18 cellular contexts compared by ENCODE assay signal in the genomic region with DNA sequence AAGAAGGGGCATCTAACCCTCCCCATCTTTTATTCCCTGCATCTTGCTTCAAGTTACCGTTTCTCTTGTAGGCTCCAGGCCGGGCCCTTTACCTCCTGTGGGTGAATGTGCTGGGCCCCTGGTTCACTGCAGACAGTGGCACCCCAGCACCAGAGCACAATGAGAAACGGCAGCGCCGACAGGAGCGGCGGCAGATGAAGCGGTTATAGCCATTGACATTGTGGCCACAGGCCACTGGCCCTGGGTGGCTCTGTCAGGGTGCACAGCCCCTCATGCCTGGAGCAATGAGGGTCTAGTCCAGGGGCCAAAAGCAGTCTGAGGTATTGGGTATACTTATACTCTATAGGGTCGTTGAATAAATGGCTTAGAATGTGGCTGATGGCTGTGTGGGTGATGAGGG. TPM values are rescaled to one million over a fixed set of nuclear protein-coding genes. Genes with fewer than 3 reads are reported as not detected.
DNase-seq lines count a peak whose midpoint lies in the region; ATAC-seq, FAIRE-seq and TF ChIP-seq lines count a peak whose summit lies in the region.
"Had no signal": no experiment of that assay in that cellular context is flagged by ENCODE, and none has a peak within 500 bp of the region (broad histone marks: within the 10 kb centered on the region; RNA-seq: fewer than 3 reads in every experiment).

No MANE protein-coding gene starts in this region.

- H3K36me3 Mint-ChIP-seq in activated CD4-positive, alpha-beta T cell treated with anti-CD3 and anti-CD28 coated beads, Interleukin-2, amount 10 ng/mL, durations not matched to agents 24 days and 14 days (ENCODE audit: low read depth) = peaks cover 56% of the 10 kb centered on the region
- peaks cover 22% of the 10 kb centered on the region for H3K36me3 Mint-ChIP-seq in HFFc6 (ENCODE audit: low read depth)
- peaks cover 18% of the 10 kb centered on the region for H3K36me3 Mint-ChIP-seq in nephron (ENCODE audit: low read depth)

- CTCF ChIA-PET in GM12878 (lab: Yijun Ruan, JAX) = no interaction called here

- H3K27me3 Mint-ChIP-seq in activated CD4-positive, alpha-beta T cell treated with anti-CD3 and anti-CD28 coated beads, Interleukin-2, amount 10 ng/mL, durations not matched to agents 24 days and 14 days = no peaks in the 10 kb centered on the region
- H3K27me3 Mint-ChIP-seq in HFFc6 (ENCODE audit: insufficient read depth) (peaks cover 8% of the 10 kb centered on the region), nephron (ENCODE audit: low read depth) (no peaks in the 10 kb centered on the region)

- no peaks in the 10 kb centered on the region for H3K9me3 Mint-ChIP-seq in activated CD4-positive, alpha-beta T cell treated with anti-CD3 and anti-CD28 coated beads, Interleukin-2, amount 10 ng/mL, durations not matched to agents 24 days and 14 days
- H3K9me3 Mint-ChIP-seq in HFFc6 = no peaks in the 10 kb centered on the region
- H3K9me3 Mint-ChIP-seq in nephron = no peaks in the 10 kb centered on the region

- H3K9me3 ChIP-seq in GM12878 (replicated peaks; ENCODE audit: control insufficient read depth, insufficient read depth, low read length) = no peaks in the 10 kb centered on the region
- H3K9me3 ChIP-seq: left lung, psoas muscle, spleen, stomach had no signal

- H3K4me3 Mint-ChIP-seq in activated CD4-positive, alpha-beta T cell treated with anti-CD3 and anti-CD28 coated beads, Interleukin-2, amount 10 ng/mL, durations not matched to agents 24 days and 14 days = peak overlapping the region; percentile 98
- H3K4me3 Mint-ChIP-seq in HFFc6 (peak overlapping the region; percentile 98), nephron (peak overlapping the region; percentile 99 to 100 (median 99))

- H4K20me1 ChIP-seq in GM12878 (ENCODE audit: control insufficient read depth, insufficient read depth) = no peaks in the 10 kb centered on the region

- in situ Hi-C loops in GM12878 (cut with MboI) = no loop called here

- intact Hi-C loops in activated CD4-positive, alpha-beta T cell treated with anti-CD3 and anti-CD28 coated beads, Interleukin-2, amount 10 ng/mL, durations not matched to agents 24 days and 14 days (cut with micrococcal nuclease) = loop anchor here (2.0 kb wide), 1 partner anchor 432 kb away; the partner anchor contains the start of genes ACD and PARD6A
- intact Hi-C loops in GM12878 (cut with micrococcal nuclease; ENCODE audit: unreplicated experiment) = no loop called here

- H2AFZ ChIP-seq in GM12878 (ENCODE audit: control insufficient read depth, low read depth, low read length) = no peak overlapping the region

- RAD21 ChIA-PET in GM12878 (lab: Charles Lee; ENCODE audit: unreplicated experiment) = no interaction called here

- SMC1A ChIA-PET in GM12878 (lab: Charles Lee; ENCODE audit: uncharacterized antibody, unreplicated experiment) = no interaction called here

- DNase-seq in activated CD4-positive, alpha-beta T cell treated with anti-CD3 and anti-CD28 coated beads, Interleukin-2, amount 10 ng/mL, durations not matched to agents 24 days and 14 days = no peak
- DNase-seq in activated CD4-positive, alpha-beta T cell treated with anti-CD3 and anti-CD28 coated beads, Interleukin-2, amount 50 U/mL, for 48 hours = no peak
- DNase-seq in HFFc6 (no peak), GM12878 (ENCODE audit: low read depth, low spot score) (no peak), NCI-H146 treated with DMSO at 0.1 percent for 48 hours (lab: John Stamatoyannopoulos, UW; ENCODE audit: unreplicated experiment) (no peak), islet precursor cell (no peak), NCI-H146 (lab: John Stamatoyannopoulos, UW) (no peak)
- DNase-seq: activated CD8-positive, alpha-beta memory T cell treated with anti-CD3 and anti-CD28 coated beads, Interleukin-2, amount 50 U/mL, for 48 hours; NCI-H2081 treated with DMSO at 0.1 percent for 48 hours; NCI-H69; spleen; stomach; WERI-Rb-1 had no signal

- 93% methylated on average over 9 of the region's 9 CpGs for WGBS in GM12878 (ENCODE audit: insufficient coverage, insufficient replicate concordance, low lambda C conversion rate, missing lambda C conversion rate)

- POLR2A ChIA-PET in GM12878 (lab: Charles Lee) = interaction anchor here (1.6 to 7.7 kb wide), 2 partner anchors 17 to 68 kb away, joined by 3 to 100 read pairs; partner anchors contain the start of genes FHOD1 and SLC9A5

- no peaks in the 10 kb centered on the region for H3K27me3 ChIP-seq in GM12878 (replicated peaks in 1 of 2; ENCODE audit: control insufficient read depth in 2 of 2, insufficient read depth in 2 of 2, low read length in 1 of 2)
- H3K27me3 ChIP-seq: left lung, spleen, stomach had no signal

- H3K4me1 Mint-ChIP-seq in activated CD4-positive, alpha-beta T cell treated with anti-CD3 and anti-CD28 coated beads, Interleukin-2, amount 10 ng/mL, durations not matched to agents 24 days and 14 days = peaks cover 35% of the 10 kb centered on the region
- H3K4me1 Mint-ChIP-seq in HFFc6 (ENCODE audit: low read depth) (peaks cover 34% of the 10 kb centered on the region), nephron (peaks cover 25% of the 10 kb centered on the region)

- ATAC-seq in GM12878 = no peak
- ATAC-seq: left lung, Panc1, psoas muscle had no signal

- H3K36me3 ChIP-seq in GM12878 (ENCODE audit: control insufficient read depth in 2 of 2, insufficient read depth in 2 of 2, low read length in 1 of 2) = peaks cover 16 to 29% of the 10 kb centered on the region in 2 experiments; a peak in 3 of 4 replicates

- no peak for TF ChIP-seq POLR2A in GM12878 (IDR thresholded peaks at IDR 0.05; ENCODE audit: low read depth, low read length)

- no peak overlapping the region for H3K4me2 ChIP-seq in GM12878 (ENCODE audit: control insufficient read depth, insufficient read depth)

- H3K79me2 ChIP-seq in GM12878 (ENCODE audit: control insufficient read depth, insufficient read depth, low read length) = peaks cover 18% of the 10 kb centered on the region

- FAIRE-seq in GM12878 (lab: Jason Lieb, UNC) = no peak
- FAIRE-seq: urothelium cell line had no signal

- H3K9ac ChIP-seq in GM12878 (ENCODE audit: control insufficient read depth, insufficient read depth, low read length) = no peak overlapping the region

- no peak overlapping the region for H3K4me3 ChIP-seq in GM12878
- H3K4me3 ChIP-seq: psoas muscle had no signal

- TF ChIP-seq CTCF in HFFc6 (IDR thresholded peaks at IDR 0.05) = no peak
- TF ChIP-seq CTCF in GM12878 (IDR thresholded peaks at IDR 0.05 in 2 of 3, conservative IDR thresholded peaks at IDR 0.05 in 1 of 3; ENCODE audit: control insufficient read depth in 2 of 3, extremely low read depth in 1 of 3, insufficient read depth in 1 of 3, low read depth in 3 of 3, low read length in 3 of 3) = no peak
- no peak for TF ChIP-seq CTCF in nephron (IDR thresholded peaks at IDR 0.05; ENCODE audit: unreplicated experiment in 3 of 3)

- H3K27ac ChIP-seq in GM12878 (ENCODE audit: control insufficient read depth, insufficient read depth) = no peak overlapping the region
- H3K27ac ChIP-seq: left lung, spleen, stomach, WERI-Rb-1 had no signal

- no peak for TF ChIP-seq EP300 in GM12878 (IDR thresholded peaks at IDR 0.05; ENCODE audit: borderline replicate concordance in 1 of 2, control insufficient read depth in 1 of 2, low read depth in 2 of 2, low read length in 2 of 2)

- TF ChIP-seq RAD21 in GM12878 (IDR thresholded peaks at IDR 0.05; ENCODE audit: insufficient read depth, low read depth, low read length) = no peak

- BruUV-seq in GM12878 (replicated peaks; lab: Mats Ljungman, UMichigan) = no TSS peak

- H3K27ac Mint-ChIP-seq in activated CD4-positive, alpha-beta T cell treated with anti-CD3 and anti-CD28 coated beads, Interleukin-2, amount 10 ng/mL, durations not matched to agents 24 days and 14 days = no peak overlapping the region
- no peak overlapping the region for H3K27ac Mint-ChIP-seq in HFFc6
- H3K27ac Mint-ChIP-seq in nephron = no peak overlapping the region

- H3K4me1 ChIP-seq in GM12878 (ENCODE audit: control insufficient read depth, insufficient read depth, low read length) = peaks cover 12% of the 10 kb centered on the region

RNA-seq across cellular contexts. Expression of gene TMEM208, which starts 2.0 kb away (rescaled TPM):
- 65.0 and 65.6 TPM in 2 replicates for total RNA-seq in activated CD4-positive, alpha-beta T cell treated with anti-CD3 and anti-CD28 coated beads, Interleukin-2, amount 10 ng/mL, durations not matched to agents 24 days and 14 days
- 10 to 100 TPM; 50.9 to 67.8 (median 58.4) TPM for total RNA-seq in HFFc6 (2021; fragmentation: NEBNext Ultra II Directional; extraction: Animal tissue kit (Norgen Biotek cat#: 25700))
- total RNA-seq in GM12878 (2013; cell fraction: nucleolus; rRNA removed) = 22.6 and 25.6 TPM in 2 replicates
- total RNA-seq in GM12878 (2014; rRNA removed) (37.9 and 48.4 TPM in 2 replicates), GM12878 (2014; rRNA removed; fragmentation: Illumina TruSeq; extraction: Trizol) (34.1 and 35.0 TPM in 2 replicates), GM12878 (2021) (45.9 and 46.8 TPM in 2 replicates)
- polyA plus RNA-seq in GM12878 (2011; ENCODE audit: low read depth) = 30.4 TPM
- polyA plus RNA-seq in GM12878 (2011; rRNA removed) (27.8 and 39.4 TPM in 2 replicates), GM12878 (2014; fragmentation: Illumina TruSeq; extraction: Trizol) (25.1 and 42.6 TPM in 2 replicates), GM12878 (2014; fragmentation: Nextera tagmentation; extraction: Ambion mirVana) (100 to 1,000 TPM; 169 to 244 TPM), GM12878 (2014; rRNA removed) (51.1 and 59.8 TPM in 2 replicates), GM12878 (2016; fragmentation: Nextera tagmentation; extraction: Ambion mirVana) (100 to 1,000 TPM; 128 to 143 TPM)
- polyA plus RNA-seq in GM12878 (2011; cell fraction: cytosol; rRNA removed) = 57.1 and 59.1 TPM in 2 replicates
- 37.1 and 38.2 TPM in 2 replicates for polyA plus RNA-seq in GM12878 (2011; cell fraction: nucleus; rRNA removed)
- 48.9 and 50.2 TPM in 2 replicates for polyA plus RNA-seq in GM12878 (2012)
- polyA minus RNA-seq in GM12878 (2011; rRNA and poly(A)+ RNA removed) = 26.0 and 46.0 TPM in 2 replicates
- 6.2 and 8.0 TPM in 2 replicates for polyA minus RNA-seq in GM12878 (2011; cell fraction: cytosol; rRNA and poly(A)+ RNA removed)
- 17.3 and 30.6 TPM in 2 replicates for polyA minus RNA-seq in GM12878 (2011; cell fraction: nucleus; rRNA and poly(A)+ RNA removed)

RNA-seq across cellular contexts. Expression of gene FHOD1, which starts 18.4 kb away (rescaled TPM):
- 128 TPM in 2 replicates for total RNA-seq in activated CD4-positive, alpha-beta T cell treated with anti-CD3 and anti-CD28 coated beads, Interleukin-2, amount 10 ng/mL, durations not matched to agents 24 days and 14 days
- 10 to 100 TPM; 46.3 to 55.9 (median 51.1) TPM for total RNA-seq in HFFc6 (2021; fragmentation: NEBNext Ultra II Directional; extraction: Animal tissue kit (Norgen Biotek cat#: 25700))
- 48.1 and 49.7 TPM in 2 replicates for total RNA-seq in GM12878 (2013; cell fraction: nucleolus; rRNA removed)
- 26.0 and 31.7 TPM in 2 replicates for total RNA-seq in GM12878 (2014; rRNA removed)
- 8.9 and 10.6 TPM in 2 replicates for total RNA-seq in GM12878 (2014; rRNA removed; fragmentation: Illumina TruSeq; extraction: Trizol)
- total RNA-seq in GM12878 (2021) = 65.6 and 65.7 TPM in 2 replicates
- 18.0 TPM for polyA plus RNA-seq in GM12878 (2011; ENCODE audit: low read depth)
- polyA plus RNA-seq in GM12878 (2011; rRNA removed) = 11.7 and 20.9 TPM in 2 replicates
- 21.3 and 24.3 TPM in 2 replicates for polyA plus RNA-seq in GM12878 (2011; cell fraction: cytosol; rRNA removed)
- 229 and 274 TPM in 2 replicates for polyA plus RNA-seq in GM12878 (2011; cell fraction: nucleus; rRNA removed)
- 28.8 and 33.4 TPM in 2 replicates for polyA plus RNA-seq in GM12878 (2012)
- polyA plus RNA-seq in GM12878 (2014; fragmentation: Illumina TruSeq; extraction: Trizol) = 10.0 and 18.5 TPM in 2 replicates
- 10 to 100 TPM in 1 of 2 experiments, 1 to 10 TPM in 1; 9.0 to 17.7 TPM for polyA plus RNA-seq in GM12878 (2014; fragmentation: Nextera tagmentation; extraction: Ambion mirVana)
- 35.6 and 45.2 TPM in 2 replicates for polyA plus RNA-seq in GM12878 (2014; rRNA removed)
- 10 to 100 TPM; 13.6 to 14.4 TPM for polyA plus RNA-seq in GM12878 (2016; fragmentation: Nextera tagmentation; extraction: Ambion mirVana)
- 17.7 and 20.1 TPM in 2 replicates for polyA minus RNA-seq in GM12878 (2011; rRNA and poly(A)+ RNA removed)
- polyA minus RNA-seq in GM12878 (2011; cell fraction: cytosol; rRNA and poly(A)+ RNA removed) = 13.9 and 23.9 TPM in 2 replicates
- 22.0 and 39.2 TPM in 2 replicates for polyA minus RNA-seq in GM12878 (2011; cell fraction: nucleus; rRNA and poly(A)+ RNA removed)

RNA-seq across cellular contexts. Expression of gene SLC9A5, which starts 19.9 kb away (rescaled TPM):
- total RNA-seq in activated CD4-positive, alpha-beta T cell treated with anti-CD3 and anti-CD28 coated beads, Interleukin-2, amount 10 ng/mL, durations not matched to agents 24 days and 14 days = 5.3 TPM in 2 replicates
- 1 to 10 TPM; 3.3 to 4.2 (median 3.7) TPM for total RNA-seq in HFFc6 (2021; fragmentation: NEBNext Ultra II Directional; extraction: Animal tissue kit (Norgen Biotek cat#: 25700))
- 4.8 and 5.2 TPM in 2 replicates for total RNA-seq in GM12878 (2013; cell fraction: nucleolus; rRNA removed)
- total RNA-seq in GM12878 (2014; rRNA removed) (1.3 and 2.0 TPM in 2 replicates), GM12878 (2014; rRNA removed; fragmentation: Illumina TruSeq; extraction: Trizol) (0.85 and 1.1 TPM in 2 replicates), GM12878 (2021) (2.4 and 3.2 TPM in 2 replicates)
- 0.75 TPM for polyA plus RNA-seq in GM12878 (2011; ENCODE audit: low read depth)
- polyA plus RNA-seq in GM12878 (2011; rRNA removed) (4.8 and 5.7 TPM in 2 replicates), GM12878 (2014; fragmentation: Illumina TruSeq; extraction: Trizol) (1.1 and 1.5 TPM in 2 replicates), GM12878 (2014; fragmentation: Nextera tagmentation; extraction: Ambion mirVana) (under 1 TPM; 0.26 to 0.27 TPM), GM12878 (2014; rRNA removed) (2.3 and 2.7 TPM in 2 replicates), GM12878 (2016; fragmentation: Nextera tagmentation; extraction: Ambion mirVana) (1 to 10 TPM; 1.4 to 1.5 TPM)
- polyA plus RNA-seq in GM12878 (2011; cell fraction: cytosol; rRNA removed) = 6.0 and 7.4 TPM in 2 replicates
- 41.4 and 46.4 TPM in 2 replicates for polyA plus RNA-seq in GM12878 (2011; cell fraction: nucleus; rRNA removed)
- 1.8 and 1.9 TPM in 2 replicates for polyA plus RNA-seq in GM12878 (2012)
- polyA minus RNA-seq in GM12878 (2011; rRNA and poly(A)+ RNA removed) = 3.9 and 7.1 TPM in 2 replicates
- polyA minus RNA-seq in GM12878 (2011; cell fraction: cytosol; rRNA and poly(A)+ RNA removed) = 0.67 and 1.6 TPM in 2 replicates
- 10.3 and 10.4 TPM in 2 replicates for polyA minus RNA-seq in GM12878 (2011; cell fraction: nucleus; rRNA and poly(A)+ RNA removed)

RNA-seq across cellular contexts. Expression of gene ELMO3, which starts 30.0 kb away (rescaled TPM):
- 8.2 and 8.7 TPM in 2 replicates for total RNA-seq in activated CD4-positive, alpha-beta T cell treated with anti-CD3 and anti-CD28 coated beads, Interleukin-2, amount 10 ng/mL, durations not matched to agents 24 days and 14 days
- 1 to 10 TPM in 3 of 6 experiments, under 1 TPM in 3; 0.79 to 1.3 (median 1.1) TPM for total RNA-seq in HFFc6 (2021; fragmentation: NEBNext Ultra II Directional; extraction: Animal tissue kit (Norgen Biotek cat#: 25700))
- total RNA-seq in GM12878 (2013; cell fraction: nucleolus; rRNA removed) = 7.4 and 7.7 TPM in 2 replicates
- total RNA-seq in GM12878 (2014; rRNA removed) (2.9 and 3.3 TPM in 2 replicates), GM12878 (2014; rRNA removed; fragmentation: Illumina TruSeq; extraction: Trizol) (0.83 and 0.85 TPM in 2 replicates), GM12878 (2021) (4.7 TPM in 2 replicates)
- 0.55 TPM for polyA plus RNA-seq in GM12878 (2011; ENCODE audit: low read depth)
- polyA plus RNA-seq in GM12878 (2011; rRNA removed) (1.4 and 2.3 TPM in 2 replicates), GM12878 (2014; fragmentation: Illumina TruSeq; extraction: Trizol) (0.08 and 0.46 TPM in 2 replicates), GM12878 (2014; fragmentation: Nextera tagmentation; extraction: Ambion mirVana) (under 1 TPM in 1 of 2 experiments, not detected in 1; 0.05 TPM), GM12878 (2014; rRNA removed) (4.2 and 4.6 TPM in 2 replicates), GM12878 (2016; fragmentation: Nextera tagmentation; extraction: Ambion mirVana) (under 1 TPM; 0.64 to 0.96 TPM)
- 2.3 and 4.2 TPM in 2 replicates for polyA plus RNA-seq in GM12878 (2011; cell fraction: cytosol; rRNA removed)
- 33.6 and 41.6 TPM in 2 replicates for polyA plus RNA-seq in GM12878 (2011; cell fraction: nucleus; rRNA removed)
- 2.2 and 2.3 TPM in 2 replicates for polyA plus RNA-seq in GM12878 (2012)
- polyA minus RNA-seq in GM12878 (2011; rRNA and poly(A)+ RNA removed) = 0.44 and 1.9 TPM in 2 replicates
- 0.80 TPM in 1 of 2 replicates, not detected in the other for polyA minus RNA-seq in GM12878 (2011; cell fraction: cytosol; rRNA and poly(A)+ RNA removed)
- polyA minus RNA-seq in GM12878 (2011; cell fraction: nucleus; rRNA and poly(A)+ RNA removed) = 4.0 and 7.6 TPM in 2 replicates

RNA-seq across cellular contexts. Expression of gene E2F4, which starts 37.0 kb away (rescaled TPM):
- total RNA-seq in activated CD4-positive, alpha-beta T cell treated with anti-CD3 and anti-CD28 coated beads, Interleukin-2, amount 10 ng/mL, durations not matched to agents 24 days and 14 days = 165 and 166 TPM in 2 replicates
- 10 to 100 TPM; 52.9 to 64.7 (median 61.0) TPM for total RNA-seq in HFFc6 (2021; fragmentation: NEBNext Ultra II Directional; extraction: Animal tissue kit (Norgen Biotek cat#: 25700))
- 90.6 and 96.1 TPM in 2 replicates for total RNA-seq in GM12878 (2013; cell fraction: nucleolus; rRNA removed)
- total RNA-seq in GM12878 (2014; rRNA removed) (105 and 116 TPM in 2 replicates), GM12878 (2014; rRNA removed; fragmentation: Illumina TruSeq; extraction: Trizol) (68.2 and 72.6 TPM in 2 replicates), GM12878 (2021) (96.7 and 108 TPM in 2 replicates)
- polyA plus RNA-seq in GM12878 (2011; ENCODE audit: low read depth) = 51.0 TPM
- polyA plus RNA-seq in GM12878 (2011; rRNA removed) (42.7 and 75.6 TPM in 2 replicates), GM12878 (2014; fragmentation: Illumina TruSeq; extraction: Trizol) (38.3 and 88.0 TPM in 2 replicates), GM12878 (2014; fragmentation: Nextera tagmentation; extraction: Ambion mirVana) (10 to 100 TPM; 11.7 to 16.5 TPM), GM12878 (2014; rRNA removed) (132 and 147 TPM in 2 replicates), GM12878 (2016; fragmentation: Nextera tagmentation; extraction: Ambion mirVana) (100 to 1,000 TPM; 104 to 110 TPM)
- 126 and 137 TPM in 2 replicates for polyA plus RNA-seq in GM12878 (2011; cell fraction: cytosol; rRNA removed)
- polyA plus RNA-seq in GM12878 (2011; cell fraction: nucleus; rRNA removed) = 235 and 287 TPM in 2 replicates
- polyA plus RNA-seq in GM12878 (2012) = 64.9 and 80.5 TPM in 2 replicates
- 75.3 and 103 TPM in 2 replicates for polyA minus RNA-seq in GM12878 (2011; rRNA and poly(A)+ RNA removed)
- polyA minus RNA-seq in GM12878 (2011; cell fraction: cytosol; rRNA and poly(A)+ RNA removed) = 28.5 and 40.3 TPM in 2 replicates
- 62.7 and 107 TPM in 2 replicates for polyA minus RNA-seq in GM12878 (2011; cell fraction: nucleus; rRNA and poly(A)+ RNA removed)
